ENCODE assay signal across 8 cellular contexts in the genomic region with DNA sequence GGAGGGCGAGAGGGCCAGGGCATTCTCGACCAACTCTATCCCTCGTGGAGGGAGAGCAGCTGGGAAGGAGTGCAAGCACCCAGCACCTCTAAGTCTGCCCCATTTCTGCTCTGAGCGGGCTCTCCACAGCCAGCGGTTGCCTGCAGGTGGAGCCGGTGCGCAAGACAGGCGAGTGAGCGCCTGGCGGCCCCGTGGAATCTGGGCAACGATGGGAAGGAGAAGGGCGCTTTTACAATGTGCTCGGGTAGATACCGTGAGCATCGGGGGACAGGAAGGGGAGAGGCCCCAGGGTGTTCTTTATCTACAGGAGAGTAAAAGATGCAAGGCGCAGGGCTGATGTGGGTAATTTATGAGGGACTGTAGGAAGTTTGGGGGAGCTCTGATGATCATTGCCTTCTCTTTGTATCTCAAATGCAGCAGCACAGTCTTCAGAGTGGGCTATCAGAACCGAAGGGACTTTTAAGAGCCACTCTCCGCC. TPM values are rescaled to one million over a fixed set of nuclear protein-coding genes. Genes with fewer than 3 reads are reported as not detected.
DNase-seq lines count a peak whose midpoint lies in the region; ATAC-seq and TF ChIP-seq lines count a peak whose summit lies in the region.

No MANE protein-coding gene starts in this region.

- peak; percentile 93 for TF ChIP-seq CTCF in AG09319 (IDR thresholded peaks at IDR 0.05; ENCODE audit: low read depth, low read length)
- peak; percentile 89 for TF ChIP-seq CTCF in choroid plexus epithelial cell (conservative IDR thresholded peaks at IDR 0.05; ENCODE audit: low read depth, low read length)

- ATAC-seq in GM18909 (IDR thresholded peaks at IDR 0.05; ENCODE audit: poor library complexity, unreplicated experiment) = peak; percentile 68
- ATAC-seq in HG03175 (IDR thresholded peaks at IDR 0.05; ENCODE audit: unreplicated experiment) = peak; percentile 78
- peak; percentile 83 for ATAC-seq in left colon

- intact Hi-C loops in left colon (cut with DNase I, micrococcal nuclease) = no loop called here

- DNase-seq in AG09319 (ENCODE audit: extremely low read depth, low read depth) (peak; percentile 51), NCI-H446 treated with DMSO at 0.1 percent for 48 hours (lab: John Stamatoyannopoulos, UW) (peak; percentile 47), choroid plexus epithelial cell (ENCODE audit: low read depth) (peak; percentile 89), left colon (peak; percentile 76 to 90)
- peak; percentile 69 to 76 for DNase-seq in activated CD4-positive, alpha-beta T cell treated with anti-CD3 and anti-CD28 coated beads for 24 hours (ENCODE audit: low read depth in 2 of 2)
- peak; percentile 66 to 75 for DNase-seq in stimulated activated CD4-positive, alpha-beta T cell treated with anti-CD3 and anti-CD28 coated beads, Interleukin-1b, Interleukin-23, amount 100 ng/mL, for 4 hours (ENCODE audit: low read depth in 2 of 2)

- H3K4me3 ChIP-seq in choroid plexus epithelial cell (ENCODE audit: low read depth, low read length) = peak overlapping the region; percentile 83

RNA-seq across cellular contexts. Expression of a gene that starts 0.9 kb away (rescaled TPM):
- total RNA-seq in left colon = 10 to 100 TPM; 19.9 to 20.5 TPM

RNA-seq across cellular contexts. Expression of a gene that starts 47.6 kb away (rescaled TPM):
- total RNA-seq in left colon = 10 to 100 TPM; 10.7 to 11.4 TPM

Comparison
In these comparisons a context has a peak if more than half of its experiments do, and no peak if none do; other contexts are left out.
1. Peak in every context shown above with its lines: DNase-seq, ATAC-seq and H3K4me3 ChIP-seq.